3 cellular contexts compared by ENCODE assay signal in the genomic region with DNA sequence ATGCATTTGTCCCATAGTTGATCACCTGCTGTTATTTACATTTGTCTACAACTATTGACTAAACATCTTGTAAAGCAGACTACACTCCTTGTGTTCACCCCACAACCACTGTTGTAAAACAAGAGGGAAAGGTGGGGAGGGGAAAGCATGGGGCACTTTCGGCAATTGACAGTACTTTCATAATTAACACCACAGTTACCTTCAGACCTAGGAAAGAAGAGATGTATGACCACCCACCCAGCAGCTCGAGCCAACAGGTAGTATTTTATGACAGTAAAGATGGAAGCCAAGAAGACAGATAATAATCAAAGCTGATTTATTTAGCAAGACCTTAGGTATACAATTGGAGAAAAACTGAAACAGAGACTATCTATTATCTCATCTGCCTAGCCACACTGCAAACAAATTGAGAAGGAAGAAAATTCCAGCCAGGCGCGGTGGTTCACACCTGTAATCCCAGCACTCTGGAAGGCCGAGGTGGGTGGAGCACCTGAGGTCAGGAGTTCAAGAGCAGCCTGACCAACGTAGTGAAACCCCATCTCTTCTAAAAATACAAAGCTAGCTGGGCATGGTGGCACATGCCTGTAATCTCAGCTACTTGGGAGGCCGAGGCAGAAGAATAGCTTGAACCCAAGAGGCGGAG.
TF ChIP-seq lines count a peak whose summit lies in the region.

No MANE protein-coding gene starts in this region.

TF ChIP-seq in SK-N-SH, 30 proteins besides CTCF, POLR2A, EP300 and RAD21 (continued from another document):
- TF ChIP-seq RFX5 (IDR thresholded peaks at IDR 0.05; ENCODE audit: low read length) (no peak), SMC3 (IDR thresholded peaks at IDR 0.05; ENCODE audit: low read depth, low read length) (no peak), JUND (IDR thresholded peaks at IDR 0.05) (no peak), TEAD4 (IDR thresholded peaks at IDR 0.05; ENCODE audit: borderline replicate concordance, insufficient read depth) (no peak), CHD2 (IDR thresholded peaks at IDR 0.05; ENCODE audit: low read length, partially characterized antibody) (no peak), YY1 (IDR thresholded peaks at IDR 0.05; ENCODE audit: low read depth) (no peak), POLR2AphosphoS5 (IDR thresholded peaks at IDR 0.05; ENCODE audit: low read depth, low read length) (no peak)
- TF ChIP-seq, protein P1, sequence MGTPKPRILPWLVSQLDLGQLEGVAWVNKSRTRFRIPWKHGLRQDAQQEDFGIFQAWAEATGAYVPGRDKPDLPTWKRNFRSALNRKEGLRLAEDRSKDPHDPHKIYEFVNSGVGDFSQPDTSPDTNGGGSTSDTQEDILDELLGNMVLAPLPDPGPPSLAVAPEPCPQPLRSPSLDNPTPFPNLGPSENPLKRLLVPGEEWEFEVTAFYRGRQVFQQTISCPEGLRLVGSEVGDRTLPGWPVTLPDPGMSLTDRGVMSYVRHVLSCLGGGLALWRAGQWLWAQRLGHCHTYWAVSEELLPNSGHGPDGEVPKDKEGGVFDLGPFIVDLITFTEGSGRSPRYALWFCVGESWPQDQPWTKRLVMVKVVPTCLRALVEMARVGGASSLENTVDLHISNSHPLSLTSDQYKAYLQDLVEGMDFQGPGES (IDR thresholded peaks at IDR 0.05; ENCODE audit: low read depth, low read length), result no peak
- TF ChIP-seq, protein P2, sequence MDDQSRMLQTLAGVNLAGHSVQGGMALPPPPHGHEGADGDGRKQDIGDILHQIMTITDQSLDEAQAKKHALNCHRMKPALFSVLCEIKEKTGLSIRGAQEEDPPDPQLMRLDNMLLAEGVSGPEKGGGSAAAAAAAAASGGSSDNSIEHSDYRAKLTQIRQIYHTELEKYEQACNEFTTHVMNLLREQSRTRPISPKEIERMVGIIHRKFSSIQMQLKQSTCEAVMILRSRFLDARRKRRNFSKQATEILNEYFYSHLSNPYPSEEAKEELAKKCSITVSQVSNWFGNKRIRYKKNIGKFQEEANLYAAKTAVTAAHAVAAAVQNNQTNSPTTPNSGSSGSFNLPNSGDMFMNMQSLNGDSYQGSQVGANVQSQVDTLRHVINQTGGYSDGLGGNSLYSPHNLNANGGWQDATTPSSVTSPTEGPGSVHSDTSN (IDR thresholded peaks at IDR 0.05), result no peak

TF ChIP-seq in SK-N-SH treated with all-trans-retinoic acid at 6 μM for 48 hours, 23 proteins besides CTCF, POLR2A, EP300 and RAD21 (continued from another document):
- no peak for TF ChIP-seq CSRNP3 (CRISPR knock-in tag; IDR thresholded peaks at IDR 0.05)
- no peak for TF ChIP-seq RARB (CRISPR knock-in tag; IDR thresholded peaks at IDR 0.05)
- TF ChIP-seq, protein P3, sequence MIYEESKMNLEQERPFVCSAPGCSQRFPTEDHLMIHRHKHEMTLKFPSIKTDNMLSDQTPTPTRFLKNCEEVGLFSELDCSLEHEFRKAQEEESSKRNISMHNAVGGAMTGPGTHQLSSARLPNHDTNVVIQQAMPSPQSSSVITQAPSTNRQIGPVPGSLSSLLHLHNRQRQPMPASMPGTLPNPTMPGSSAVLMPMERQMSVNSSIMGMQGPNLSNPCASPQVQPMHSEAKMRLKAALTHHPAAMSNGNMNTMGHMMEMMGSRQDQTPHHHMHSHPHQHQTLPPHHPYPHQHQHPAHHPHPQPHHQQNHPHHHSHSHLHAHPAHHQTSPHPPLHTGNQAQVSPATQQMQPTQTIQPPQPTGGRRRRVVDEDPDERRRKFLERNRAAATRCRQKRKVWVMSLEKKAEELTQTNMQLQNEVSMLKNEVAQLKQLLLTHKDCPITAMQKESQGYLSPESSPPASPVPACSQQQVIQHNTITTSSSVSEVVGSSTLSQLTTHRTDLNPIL (CRISPR knock-in tag; IDR thresholded peaks at IDR 0.05; ENCODE audit: low read depth), result no peak
- TF ChIP-seq ZC3H10 (CRISPR knock-in tag; IDR thresholded peaks at IDR 0.05), result no peak
- no peak for TF ChIP-seq OSR1 (CRISPR knock-in tag; IDR thresholded peaks at IDR 0.05)

TF ChIP-seq in HEK293, 187 proteins besides CTCF, POLR2A, EP300 and RAD21 (continued from another document):
- TF ChIP-seq, protein P4, sequence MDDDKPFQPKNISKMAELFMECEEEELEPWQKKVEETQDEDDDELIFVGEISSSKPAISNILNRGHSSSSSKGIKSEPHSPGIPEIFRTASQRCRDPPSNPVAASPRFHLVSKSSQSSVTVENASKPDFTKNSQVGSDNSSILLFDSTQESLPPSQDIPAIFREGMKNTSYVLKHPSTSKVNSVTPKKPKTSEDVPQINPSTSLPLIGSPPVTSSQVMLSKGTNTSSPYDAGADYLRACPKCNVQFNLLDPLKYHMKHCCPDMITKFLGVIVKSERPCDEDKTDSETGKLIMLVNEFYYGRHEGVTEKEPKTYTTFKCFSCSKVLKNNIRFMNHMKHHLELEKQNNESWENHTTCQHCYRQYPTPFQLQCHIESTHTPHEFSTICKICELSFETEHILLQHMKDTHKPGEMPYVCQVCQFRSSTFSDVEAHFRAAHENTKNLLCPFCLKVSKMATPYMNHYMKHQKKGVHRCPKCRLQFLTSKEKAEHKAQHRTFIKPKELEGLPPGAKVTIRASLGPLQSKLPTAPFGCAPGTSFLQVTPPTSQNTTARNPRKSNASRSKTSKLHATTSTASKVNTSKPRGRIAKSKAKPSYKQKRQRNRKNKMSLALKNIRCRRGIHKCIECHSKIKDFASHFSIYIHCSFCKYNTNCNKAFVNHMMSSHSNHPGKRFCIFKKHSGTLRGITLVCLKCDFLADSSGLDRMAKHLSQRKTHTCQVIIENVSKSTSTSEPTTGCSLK (tag by site-specific recombination; IDR thresholded peaks at IDR 0.05), result no peak
- TF ChIP-seq SCRT2 (tag by site-specific recombination; IDR thresholded peaks at IDR 0.05) (peak; percentile 71), ZNF18 (tag by site-specific recombination; IDR thresholded peaks at IDR 0.05) (peak; percentile 86), ZNF239 (tag by site-specific recombination; IDR thresholded peaks at IDR 0.05) (no peak), ZIC2 (tag by site-specific recombination; IDR thresholded peaks at IDR 0.05) (no peak), KLF7 (tag by site-specific recombination; IDR thresholded peaks at IDR 0.05; ENCODE audit: borderline replicate concordance) (no peak)
TF ChIP-seq in HEK293: peak in this region for 3.
